8 cellular contexts compared by ENCODE assay signal in the genomic region with DNA sequence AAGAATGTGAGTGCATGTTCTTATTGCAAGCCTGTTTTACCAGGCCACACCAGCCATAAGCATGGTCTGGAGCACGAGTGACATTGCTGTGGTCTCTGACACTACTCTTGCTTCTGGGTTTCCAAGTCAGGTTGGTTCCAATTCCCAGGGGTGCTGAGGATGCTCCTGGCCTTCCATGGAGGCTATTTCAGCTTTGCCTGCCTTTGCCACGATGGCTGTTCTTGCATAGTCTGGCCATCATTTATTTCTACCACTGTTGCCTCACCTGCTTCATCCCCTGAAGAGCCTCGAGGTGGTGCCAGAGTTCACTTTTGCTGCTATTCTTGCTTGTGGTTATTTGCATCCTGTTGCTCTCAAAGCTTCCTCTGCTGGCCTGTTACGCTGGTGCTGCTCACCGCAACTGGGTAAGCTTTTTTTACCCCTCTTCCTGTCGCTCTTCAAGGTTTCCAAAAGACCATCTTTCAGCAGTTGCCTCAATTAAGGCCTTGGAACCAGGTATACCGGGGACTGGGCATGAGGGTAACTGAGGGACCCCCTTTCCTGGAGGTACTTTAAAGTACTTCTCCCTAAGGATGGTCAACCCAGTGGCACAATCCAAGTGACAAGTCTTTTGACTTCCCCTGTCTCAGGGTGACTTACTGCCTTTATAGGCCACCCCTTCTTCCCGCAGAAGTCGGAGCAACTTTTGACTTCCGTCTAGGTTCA.
A peak's percentile ranks its signal among the peaks of the same experiment; 100 is the strongest.
DNase-seq lines count a peak whose midpoint lies in the region; ATAC-seq lines count a peak whose summit lies in the region.

No MANE protein-coding gene starts in this region.

- H3K4me3 Mint-ChIP-seq in activated naive CD8-positive, alpha-beta T cell treated with anti-CD3 and anti-CD28 coated beads, Interleukin-2, amount 50 U/mL, for 24 hours = peak overlapping the region; percentile 73

- peak overlapping the region; percentile 93 for H3K27ac Mint-ChIP-seq in activated naive CD8-positive, alpha-beta T cell treated with anti-CD3 and anti-CD28 coated beads, Interleukin-2, amount 50 U/mL, for 24 hours

- H3K27me3 Mint-ChIP-seq in activated naive CD8-positive, alpha-beta T cell treated with anti-CD3 and anti-CD28 coated beads, Interleukin-2, amount 50 U/mL, for 24 hours = no peaks in the 10 kb centered on the region

- peaks cover 5% of the 10 kb centered on the region for H3K36me3 Mint-ChIP-seq in activated naive CD8-positive, alpha-beta T cell treated with anti-CD3 and anti-CD28 coated beads, Interleukin-2, amount 50 U/mL, for 24 hours (ENCODE audit: low read depth)

- peaks cover 55% of the 10 kb centered on the region for H3K4me1 Mint-ChIP-seq in activated naive CD8-positive, alpha-beta T cell treated with anti-CD3 and anti-CD28 coated beads, Interleukin-2, amount 50 U/mL, for 24 hours

- peaks cover 2% of the 10 kb centered on the region for H3K9me3 Mint-ChIP-seq in activated naive CD8-positive, alpha-beta T cell treated with anti-CD3 and anti-CD28 coated beads, Interleukin-2, amount 50 U/mL, for 24 hours

- DNase-seq in EL = peak; percentile 54
- peak; percentile 62 for DNase-seq in HuH-7 (ENCODE audit: low spot score)
- DNase-seq in T follicular helper cell (ENCODE audit: low read depth) = peak; percentile 58
- DNase-seq in activated naive CD8-positive, alpha-beta T cell treated with anti-CD3 and anti-CD28 coated beads, Interleukin-2, amount 50 U/mL, for 24 hours = peak; percentile 62
- DNase-seq in iris pigment epithelial cell (ENCODE audit: low read depth) = peak; percentile 79
- DNase-seq in stimulated activated CD4-positive, alpha-beta T cell treated with anti-CD3 and anti-CD28 coated beads, Interleukin-4, amount 100 ng/mL, for 4 hours = peak; percentile 31 to 64
- no peak for DNase-seq in DMS79 treated with DMSO at 0.1 percent for 48 hours (lab: John Stamatoyannopoulos, UW)

- peak; percentile 100 for ATAC-seq in GM21526 (IDR thresholded peaks at IDR 0.05; ENCODE audit: low FRiP score, unreplicated experiment)
- ATAC-seq in activated naive CD8-positive, alpha-beta T cell treated with anti-CD3 and anti-CD28 coated beads, Interleukin-2, amount 50 U/mL, for 24 hours = peak; percentile 99
